8 cellular contexts compared by ENCODE assay signal in genomic region chr3:69212411-69213160, GRCh38.
DNase-seq lines count a peak whose midpoint lies in the region; ATAC-seq and TF ChIP-seq lines count a peak whose summit lies in the region.

No MANE protein-coding gene starts in this region.

- TF ChIP-seq EP300 in esophagus muscularis mucosa (IDR thresholded peaks at IDR 0.05): no peak

- no peaks in the 10 kb centered on the region for H3K9me3 ChIP-seq in esophagus muscularis mucosa

- DNase-seq in RWPE1 (ENCODE audit: low spot score) (peak; percentile 51), fibroblast of mammary gland (ENCODE audit: low read depth) (peak; percentile 88), NCI-H774 (lab: John Stamatoyannopoulos, UW) (no peak), esophagus muscularis mucosa (ENCODE audit: extremely low spot score) (no peak), NCI-H1694 treated with DMSO at 0.1 percent for 48 hours (lab: John Stamatoyannopoulos, UW) (no peak)
- DNase-seq in naive thymus-derived CD8-positive, alpha-beta T cell: no peak

- H3K27ac Mint-ChIP-seq in naive thymus-derived CD8-positive, alpha-beta T cell: peak overlapping the region in 1 of 10 donors; percentile 5

- POLR2A ChIA-PET in RWPE1 (lab: Yijun Ruan, JAX; ENCODE audit: low non-redundant PET): no interaction called here
- POLR2A ChIA-PET in naive thymus-derived CD8-positive, alpha-beta T cell (lab: Charles Lee): interaction anchor here (0.7 kb wide), 1 partner anchor 26 kb away, joined by 7 read pairs; no protein-coding TSS in a partner anchor

- TF ChIP-seq CTCF in RWPE1 (conservative IDR thresholded peaks at IDR 0.05; ENCODE audit: low read depth) (no peak), fibroblast of mammary gland (conservative IDR thresholded peaks at IDR 0.05; ENCODE audit: control insufficient read depth, insufficient read depth, low read depth, low read length) (no peak), esophagus muscularis mucosa (IDR thresholded peaks at IDR 0.05) (no peak)

- ATAC-seq in GM18508 (IDR thresholded peaks at IDR 0.05; ENCODE audit: insufficient read depth, unreplicated experiment) (peak; percentile 84), HG02840 (IDR thresholded peaks at IDR 0.05; ENCODE audit: low FRiP score, unreplicated experiment) (peak; percentile 61)
- no peak for ATAC-seq in naive thymus-derived CD8-positive, alpha-beta T cell

- no peak overlapping the region for H3K4me3 Mint-ChIP-seq in naive thymus-derived CD8-positive, alpha-beta T cell

- CTCF ChIA-PET in RWPE1 (lab: Yijun Ruan, JAX): interaction anchor here (0.7 kb wide), 1 partner anchor 94 kb away, joined by 4 read pairs; no protein-coding TSS in a partner anchor

- no peaks in the 10 kb centered on the region for H3K27me3 Mint-ChIP-seq in naive thymus-derived CD8-positive, alpha-beta T cell

- intact Hi-C loops in esophagus muscularis mucosa (cut with DNase I): no loop called here

- TF ChIP-seq POLR2A in esophagus muscularis mucosa (IDR thresholded peaks at IDR 0.05; ENCODE audit: low read depth): no peak

- H3K4me3 ChIP-seq in fibroblast of mammary gland (ENCODE audit: control insufficient read depth, low read depth, low read length): no peak overlapping the region
- H3K4me3 ChIP-seq in esophagus muscularis mucosa: no peak overlapping the region

- no peaks in the 10 kb centered on the region for H3K9me3 Mint-ChIP-seq in naive thymus-derived CD8-positive, alpha-beta T cell

- WGBS in esophagus muscularis mucosa: 61% methylated on average over 3 of the region's 3 CpGs

- H3K36me3 Mint-ChIP-seq in naive thymus-derived CD8-positive, alpha-beta T cell: peaks cover 0 to under 1% (median 0%) of the 10 kb centered on the region in 3 donors

- peak overlapping the region; percentile 54 for H3K27ac ChIP-seq in RWPE1
- H3K27ac ChIP-seq in esophagus muscularis mucosa (replicated peaks in 1 of 4): no peak overlapping the region

- no peaks in the 10 kb centered on the region for H3K27me3 ChIP-seq in esophagus muscularis mucosa

- H3K36me3 ChIP-seq in esophagus muscularis mucosa: peaks cover 0 to 8% (median 3%) of the 10 kb centered on the region in 4 donors

- no peaks in the 10 kb centered on the region for H3K4me1 ChIP-seq in esophagus muscularis mucosa

- H3K4me1 Mint-ChIP-seq in naive thymus-derived CD8-positive, alpha-beta T cell: peaks cover 0 to 6% (median under 1%) of the 10 kb centered on the region in 4 donors

Comparison
In these comparisons a context has a peak if more than half of its experiments do, and no peak if none do; other contexts are left out.
1. ATAC-seq: peak in GM18508 (single experiment) and HG02840 (single experiment); none in naive thymus-derived CD8-positive, alpha-beta T cell (0 of 2).
2. DNase-seq: peak in RWPE1 (single experiment) and fibroblast of mammary gland (single experiment); none in NCI-H774 (single experiment), esophagus muscularis mucosa (single experiment), NCI-H1694 treated with DMSO at 0.1 percent for 48 hours (single experiment) and naive thymus-derived CD8-positive, alpha-beta T cell (0 of 10).